In the genomic region with DNA sequence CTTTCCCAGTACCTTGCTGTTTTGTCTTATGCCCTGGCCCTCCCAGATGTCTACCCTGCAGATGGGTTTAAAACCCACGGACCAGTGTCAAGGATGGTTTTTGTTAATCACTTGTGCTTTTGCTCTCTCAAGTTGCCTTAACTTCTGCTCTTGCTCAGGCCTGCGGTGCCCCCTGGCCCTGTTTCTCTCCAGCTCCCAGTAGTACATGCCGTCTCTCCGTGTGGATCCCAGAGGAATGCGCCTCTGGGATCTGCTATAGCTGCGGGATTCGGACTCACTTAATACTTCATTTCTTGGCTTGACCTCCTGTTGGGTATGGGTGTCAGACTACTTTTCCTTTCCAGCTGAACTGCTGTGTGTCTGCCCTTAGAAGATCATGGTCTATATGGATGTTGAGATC, we compare ENCODE assay signal across 16 cellular contexts. TPM values are rescaled to one million over a fixed set of nuclear protein-coding genes. Genes with fewer than 3 reads are reported as not detected.
DNase-seq lines count a peak whose midpoint lies in the region; ATAC-seq and TF ChIP-seq lines count a peak whose summit lies in the region.
"Had no signal": no experiment of that assay in that cellular context is flagged by ENCODE, and none has a peak within 500 bp of the region (broad histone marks: within the 10 kb centered on the region; RNA-seq: fewer than 3 reads in every experiment).

No MANE protein-coding gene starts in this region.

- H3K4me3 Mint-ChIP-seq in natural killer cell treated with Interleukin-12 subunit alpha and Interleukin-12 subunit beta and Interleukin-15 and Interleukin-18, amount 100 ng/mL, for 72 hours = no peak overlapping the region

- 56 to 57% methylated on average over 7 of the region's 7 CpGs for WGBS in tibial nerve, 2 donors
- WGBS in adrenal gland, 4 donors = 78 to 96% (median 84%) methylated on average over 7 of the region's 7 CpGs

- ATAC-seq in natural killer cell treated with Interleukin-12 subunit alpha and Interleukin-12 subunit beta and Interleukin-15 and Interleukin-18, amount 100 ng/mL, for 72 hours = no peak
- ATAC-seq in GM21526 (IDR thresholded peaks at IDR 0.05; ENCODE audit: low FRiP score, unreplicated experiment) = no peak

- H3K27ac ChIP-seq in SJSA1 = peak overlapping the region; percentile 98
- H3K27ac ChIP-seq in dorsolateral prefrontal cortex = peak overlapping the region in 58 of 59 donors; percentile 18 to 99 (median 87)
- H3K27ac ChIP-seq in tibial nerve = peak overlapping the region; percentile 63 to 93 (median 82)
- peak overlapping the region in 1 of 5 donors; percentile 39 for H3K27ac ChIP-seq in adrenal gland

- peaks cover 79 to 86% of the 10 kb centered on the region in 2 donors for H3K4me1 Mint-ChIP-seq in natural killer cell treated with Interleukin-12 subunit alpha and Interleukin-12 subunit beta and Interleukin-15 and Interleukin-18, amount 100 ng/mL, for 72 hours (ENCODE audit: low read depth in 2 of 2)

- H3K9me3 Mint-ChIP-seq in natural killer cell treated with Interleukin-12 subunit alpha and Interleukin-12 subunit beta and Interleukin-15 and Interleukin-18, amount 100 ng/mL, for 72 hours = peaks cover 3% of the 10 kb centered on the region

- no peak for DNase-seq in SJSA1 (ENCODE audit: low read depth in 1 of 2, low spot score in 2 of 2)
- DNase-seq in dorsolateral prefrontal cortex = peak in 1 of 10 donors; percentile 25
- DNase-seq in natural killer cell treated with Interleukin-12 subunit alpha and Interleukin-12 subunit beta and Interleukin-15 and Interleukin-18, amount 100 ng/mL, for 72 hours (ENCODE audit: low spot score) = peak; percentile 31
- DNase-seq in tibial nerve (ENCODE audit: low spot score in 2 of 2) = no peak
- DNase-seq in adrenal gland = no peak
- no peak for DNase-seq in activated CD4-positive, alpha-beta T cell treated with anti-CD3 and anti-CD28 coated beads for 1 hour
- DNase-seq: activated CD4-positive, alpha-beta T cell treated with anti-CD3 and anti-CD28 coated beads, Interleukin-2, amount 50 U/mL, for 1 hour; CD4-positive, CD25-positive, alpha-beta regulatory T cell; GF-D8; NCI-H1092 treated with DMSO at 0.1 percent for 48 hours; NCI-H446 treated with DMSO at 0.1 percent for 48 hours; stimulated activated CD4-positive, alpha-beta T cell treated with anti-CD3 and anti-CD28 coated beads, Interleukin-4, amount 100 ng/mL, for 1 hour; stimulated activated naive CD4-positive, alpha-beta T cell treated with Interleukin-2 at 50 U/mL for 16 hours had no signal

- no peak for TF ChIP-seq POLR2A in tibial nerve (IDR thresholded peaks at IDR 0.05)
- no peak for TF ChIP-seq POLR2A in adrenal gland (IDR thresholded peaks at IDR 0.05)

- H3K36me3 ChIP-seq in SJSA1 (peaks cover 21% of the 10 kb centered on the region), tibial nerve (no peaks in the 10 kb centered on the region), adrenal gland (replicated peaks in 1 of 2) (no peaks in the 10 kb centered on the region)

- H3K36me3 Mint-ChIP-seq in natural killer cell treated with Interleukin-12 subunit alpha and Interleukin-12 subunit beta and Interleukin-15 and Interleukin-18, amount 100 ng/mL, for 72 hours = peaks cover 9% of the 10 kb centered on the region

- H3K9me3 ChIP-seq in SJSA1 (replicated peaks) (no peaks in the 10 kb centered on the region), tibial nerve (peaks cover 0 to 6% (median 0%) of the 10 kb centered on the region in 4 donors), adrenal gland (replicated peaks in 1 of 3) (no peaks in the 10 kb centered on the region)

- H3K27me3 ChIP-seq in SJSA1 (replicated peaks) (no peaks in the 10 kb centered on the region), dorsolateral prefrontal cortex (no peaks in the 10 kb centered on the region), tibial nerve (no peaks in the 10 kb centered on the region), adrenal gland (no peaks in the 10 kb centered on the region)

- peak overlapping the region; percentile 66 to 98 for H3K27ac Mint-ChIP-seq in natural killer cell treated with Interleukin-12 subunit alpha and Interleukin-12 subunit beta and Interleukin-15 and Interleukin-18, amount 100 ng/mL, for 72 hours
- H3K27ac Mint-ChIP-seq: activated T-helper 2 cell treated with anti-CD3 and anti-CD28 coated beads, Interferon-gamma antibody, Interleukin-2, Interleukin-4, amounts not matched to agents 10 μg/mL and 5 μg/mL and 100 μg/mL, durations not matched to agents 14 hours and 24 hours and 36 hours had no signal

- TF ChIP-seq CTCF in dorsolateral prefrontal cortex (IDR thresholded peaks at IDR 0.05 in 54 of 56, conservative IDR thresholded peaks at IDR 0.05 in 2 of 56; ENCODE audit: low read depth in 1 of 56, partially characterized antibody in 56 of 56) (no peak), tibial nerve (IDR thresholded peaks at IDR 0.05) (no peak), adrenal gland (IDR thresholded peaks at IDR 0.05) (no peak)

- intact Hi-C loops in dorsolateral prefrontal cortex (cut with DNase I) = loop anchor here (5.0 kb wide), 2 partner anchors 36 to 46 kb away; no protein-coding TSS in a partner anchor
- intact Hi-C loops in adrenal gland (cut with DNase I) = no loop called here

- H3K4me3 ChIP-seq in SJSA1 = no peak overlapping the region
- peak overlapping the region in 21 of 59 donors; percentile 2 to 73 (median 28) for H3K4me3 ChIP-seq in dorsolateral prefrontal cortex
- H3K4me3 ChIP-seq in tibial nerve = no peak overlapping the region
- H3K4me3 ChIP-seq in adrenal gland = no peak overlapping the region

- peak in 1 of 2 donors; percentile 27 for TF ChIP-seq EP300 in tibial nerve (IDR thresholded peaks at IDR 0.05)

- H3K4me1 ChIP-seq in SJSA1 (replicated peaks) = peaks cover 98% of the 10 kb centered on the region
- peaks cover 0 to 90% (median 64%) of the 10 kb centered on the region in 4 donors for H3K4me1 ChIP-seq in tibial nerve
- H3K4me1 ChIP-seq in adrenal gland (replicated peaks in 1 of 2) = peaks cover 0 to 11% of the 10 kb centered on the region in 2 donors

- H3K27me3 Mint-ChIP-seq in natural killer cell treated with Interleukin-12 subunit alpha and Interleukin-12 subunit beta and Interleukin-15 and Interleukin-18, amount 100 ng/mL, for 72 hours = no peaks in the 10 kb centered on the region
- H3K27me3 Mint-ChIP-seq: progenitor cell of endocrine pancreas had no signal

RNA-seq across cellular contexts. Expression of a gene that starts 14.5 kb away (rescaled TPM):
- 34.6 and 79.5 TPM in 2 replicates for total RNA-seq in SJSA1 (2014; rRNA removed; shearing (Covaris generic))
- total RNA-seq in dorsolateral prefrontal cortex = 100 to 1,000 TPM in 43 of 120 experiments, 10 to 100 TPM in 77; 27.1 to 361 (median 85.0) TPM
- total RNA-seq in natural killer cell treated with Interleukin-12 subunit alpha and Interleukin-12 subunit beta and Interleukin-15 and Interleukin-18, amount 100 ng/mL, for 72 hours = 10 to 100 TPM; 17.1 to 30.3 TPM
- total RNA-seq in tibial nerve = 10 to 100 TPM; 33.3 to 73.9 (median 63.1) TPM
- total RNA-seq in adrenal gland = 10 to 100 TPM in 2 of 8 donors, 1 to 10 TPM in 6; 2.7 to 11.7 (median 8.9) TPM
- 10 to 100 TPM in 1 of 3 donors, 1 to 10 TPM in 2; 3.0 to 10.1 (median 9.5) TPM for polyA plus RNA-seq in adrenal gland

Comparison
In these comparisons a context has a peak if more than half of its experiments do, and no peak if none do; other contexts are left out.
1. intact Hi-C loops: an anchor here in dorsolateral prefrontal cortex (5.0 kb wide); none called in adrenal gland.